ENCODE assay signal across 8 cellular contexts in genomic region chr4:100421356-100421978, GRCh38.
DNase-seq lines count a peak whose midpoint lies in the region; ATAC-seq, FAIRE-seq and TF ChIP-seq lines count a peak whose summit lies in the region.

No MANE protein-coding gene starts in this region.

- H3K4me3 Mint-ChIP-seq in endodermal cell = no peak overlapping the region

- no peak overlapping the region for H3K4me3 ChIP-seq in endodermal cell (ENCODE audit: low read length)
- no peak overlapping the region for H3K4me3 ChIP-seq in pancreas

- H3K9me3 Mint-ChIP-seq in endodermal cell = no peaks in the 10 kb centered on the region

- no peaks in the 10 kb centered on the region for H3K4me1 ChIP-seq in endodermal cell (ENCODE audit: control insufficient read depth, insufficient read depth, low read length)
- H3K4me1 ChIP-seq in pancreas = no peaks in the 10 kb centered on the region

- no peaks in the 10 kb centered on the region for H3K36me3 ChIP-seq in endodermal cell (ENCODE audit: control insufficient read depth, insufficient read depth, low read length)
- H3K36me3 ChIP-seq in pancreas = no peaks in the 10 kb centered on the region

- H3K4me1 Mint-ChIP-seq in endodermal cell = peaks cover 4% of the 10 kb centered on the region

- intact Hi-C loops in pancreas (cut with DNase I) = no loop called here

- H3K36me3 Mint-ChIP-seq in endodermal cell (ENCODE audit: low read depth) = no peaks in the 10 kb centered on the region

- ATAC-seq in pancreas (peak in 3 of 4 donors; percentile 55 to 64 (median 62)), GM18858 (IDR thresholded peaks at IDR 0.05; ENCODE audit: unreplicated experiment) (no peak)

- no peaks in the 10 kb centered on the region for H3K27me3 Mint-ChIP-seq in endodermal cell (ENCODE audit: insufficient read depth)

- H3K27ac ChIP-seq in endodermal cell (ENCODE audit: low read depth, low read length) (no peak overlapping the region), pancreas (no peak overlapping the region)

- no peaks in the 10 kb centered on the region for H3K27me3 ChIP-seq in endodermal cell (ENCODE audit: control insufficient read depth, insufficient read depth, low read length, poor library complexity, severe bottlenecking)
- no peaks in the 10 kb centered on the region for H3K27me3 ChIP-seq in pancreas

- no peak for FAIRE-seq in pancreas (lab: Jason Lieb, UNC)

- H3K27ac Mint-ChIP-seq in endodermal cell = no peak overlapping the region

- H3K9me3 ChIP-seq in endodermal cell (ENCODE audit: control insufficient read depth, low read length) (no peaks in the 10 kb centered on the region), pancreas (no peaks in the 10 kb centered on the region)

- 70 to 86% methylated on average over 2 to 3 of the region's 3 CpGs for WGBS in endodermal cell (ENCODE audit: insufficient coverage in 1 of 2, insufficient read length in 1 of 2), 2 experiments
- 35 to 38% methylated on average over 3 of the region's 3 CpGs for WGBS in pancreas, 2 donors

- peak; percentile 1 to 18 for DNase-seq in NCI-H524 (lab: John Stamatoyannopoulos, UW)
- no peak for DNase-seq in NCI-H524 treated with DMSO at 0.1 percent for 48 hours (lab: John Stamatoyannopoulos, UW)
- peak; percentile 38 for DNase-seq in NCI-H748 (lab: John Stamatoyannopoulos, UW; ENCODE audit: unreplicated experiment)
- no peak for DNase-seq in endodermal cell
- no peak for DNase-seq in pancreas
- no peak for DNase-seq in stimulated activated CD4-positive, alpha-beta T cell treated with anti-CD3 and anti-CD28 coated beads, Interleukin-12 subunit alpha, Interleukin-12 subunit beta, amount 100 ng/mL, for 4 hours
- DNase-seq in HK-2 (ENCODE audit: unreplicated experiment) = no peak

- TF ChIP-seq CTCF in endodermal cell (conservative IDR thresholded peaks at IDR 0.05) = peak; percentile 77
- TF ChIP-seq CTCF in pancreas (IDR thresholded peaks at IDR 0.05) = peak in 2 of 4 donors; percentile 26 to 32

- H3K9ac ChIP-seq in endodermal cell (ENCODE audit: extremely low read depth, low read length, poor library complexity, severe bottlenecking) = no peak overlapping the region

Comparison
In these comparisons a context has a peak if more than half of its experiments do, and no peak if none do; other contexts are left out.
1. DNase-seq: peak in NCI-H524 (2 of 2) and NCI-H748 (single experiment); none in NCI-H524 treated with DMSO at 0.1 percent for 48 hours (single experiment), endodermal cell (single experiment), pancreas (0 of 6), stimulated activated CD4-positive, alpha-beta T cell treated with anti-CD3 and anti-CD28 coated beads, Interleukin-12 subunit alpha, Interleukin-12 subunit beta, amount 100 ng/mL, for 4 hours (single experiment) and HK-2 (single experiment).